ENCODE assay signal across 11 cellular contexts in the genomic region with DNA sequence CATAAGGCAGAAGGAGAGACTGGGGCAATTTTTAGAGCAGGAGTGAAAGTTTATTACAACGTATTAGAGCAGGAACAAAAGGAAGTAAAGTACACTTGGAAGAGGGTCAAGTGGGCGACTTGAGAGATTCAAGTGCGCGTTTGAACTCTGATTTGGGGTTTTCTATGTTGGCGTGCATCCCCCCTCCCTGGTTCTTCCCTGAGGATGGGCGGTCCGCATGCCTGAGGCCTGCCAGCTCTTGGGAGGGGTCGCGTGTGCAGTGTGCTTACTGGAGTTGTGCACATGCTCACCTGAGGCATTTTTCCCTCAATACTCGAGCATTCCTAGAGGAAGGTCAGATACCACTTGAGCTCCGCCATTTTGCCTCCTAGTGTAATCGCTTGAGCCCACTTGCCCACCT. TPM values are rescaled to one million over a fixed set of nuclear protein-coding genes. Genes with fewer than 3 reads are reported as not detected.
DNase-seq lines count a peak whose midpoint lies in the region; ATAC-seq and TF ChIP-seq lines count a peak whose summit lies in the region.
"Had no signal": no experiment of that assay in that cellular context is flagged by ENCODE, and none has a peak within 500 bp of the region (broad histone marks: within the 10 kb centered on the region; RNA-seq: fewer than 3 reads in every experiment).

No MANE protein-coding gene starts in this region.

- POLR2A ChIA-PET in naive thymus-derived CD8-positive, alpha-beta T cell (lab: Charles Lee), result interaction anchor here (0.6 to 4.3 kb wide), 7 partner anchors 11 to 293 kb away, joined by 3 to 50 read pairs (median 5); a partner anchor contains a TSS

- H3K9me3 Mint-ChIP-seq in activated naive CD4-positive, alpha-beta T cell treated with anti-CD3 and anti-CD28 coated beads, Interleukin-2, amount 50 U/mL, for 72 hours, result no peaks in the 10 kb centered on the region
- no peaks in the 10 kb centered on the region for H3K9me3 Mint-ChIP-seq in naive thymus-derived CD8-positive, alpha-beta T cell

- no peak for TF ChIP-seq CTCF in AG10803 (conservative IDR thresholded peaks at IDR 0.05; ENCODE audit: low read length)
- no peak for TF ChIP-seq CTCF in body of pancreas (IDR thresholded peaks at IDR 0.05)

- H3K36me3 ChIP-seq in body of pancreas (replicated peaks in 1 of 2; ENCODE audit: insufficient read depth in 1 of 2, low read depth in 2 of 2), result no peaks in the 10 kb centered on the region
- H3K36me3 ChIP-seq: prostate gland had no signal

- H3K4me3 ChIP-seq in AG10803 (ENCODE audit: low read length), result peak overlapping the region; percentile 64
- peak overlapping the region; percentile 32; the same call in 1 of the 2 replicates for H3K4me3 ChIP-seq in GM08714 (ENCODE audit: low read length)
- H3K4me3 ChIP-seq in body of pancreas, result no peak overlapping the region

- no peaks in the 10 kb centered on the region for H3K9me3 ChIP-seq in body of pancreas
- H3K9me3 ChIP-seq: prostate gland had no signal

- peak overlapping the region; percentile 75 to 89 (median 82) for H3K4me3 Mint-ChIP-seq in naive thymus-derived CD8-positive, alpha-beta T cell

- peaks cover 27% of the 10 kb centered on the region for H3K4me1 ChIP-seq in body of pancreas

- H3K27ac Mint-ChIP-seq in activated naive CD4-positive, alpha-beta T cell treated with anti-CD3 and anti-CD28 coated beads, Interleukin-2, amount 50 U/mL, for 72 hours, result peak overlapping the region; percentile 86 to 92
- peak overlapping the region in 9 of 10 donors; percentile 55 to 91 (median 79) for H3K27ac Mint-ChIP-seq in naive thymus-derived CD8-positive, alpha-beta T cell

- WGBS in body of pancreas, 2 donors, result 60 to 68% methylated on average over 12 of the region's 12 CpGs

- DNase-seq in AG10803 (ENCODE audit: low read depth) (no peak), NCI-H2171 treated with DMSO at 0.1 percent for 48 hours (lab: John Stamatoyannopoulos, UW) (no peak), SIG-M5 (lab: John Stamatoyannopoulos, UW) (no peak), NCI-H69 (lab: John Stamatoyannopoulos, UW) (no peak), body of pancreas (no peak)
- DNase-seq in activated naive CD4-positive, alpha-beta T cell treated with anti-CD3 and anti-CD28 coated beads, Interleukin-2, amount 50 U/mL, for 72 hours (ENCODE audit: low spot score in 2 of 2), result no peak
- DNase-seq in naive thymus-derived CD8-positive, alpha-beta T cell, result no peak
- DNase-seq: activated CD8-positive, alpha-beta memory T cell treated with anti-CD3 and anti-CD28 coated beads, Interleukin-2, amount 50 U/mL, for 48 hours; NCI-H2029 treated with DMSO at 0.1 percent for 48 hours had no signal

- H3K27me3 ChIP-seq in body of pancreas, result no peaks in the 10 kb centered on the region

- intact Hi-C loops in body of pancreas (cut with DNase I), result no loop called here

- no peak for TF ChIP-seq POLR2A in body of pancreas (IDR thresholded peaks at IDR 0.05)

- H3K4me1 Mint-ChIP-seq in naive thymus-derived CD8-positive, alpha-beta T cell, result peaks cover 18 to 39% (median 35%) of the 10 kb centered on the region in 4 donors

- peak overlapping the region in 1 of 4 donors; percentile 85 for H3K27ac ChIP-seq in body of pancreas

- H3K27me3 Mint-ChIP-seq in naive thymus-derived CD8-positive, alpha-beta T cell, result no peaks in the 10 kb centered on the region

- no peak for ATAC-seq in activated naive CD4-positive, alpha-beta T cell treated with anti-CD3 and anti-CD28 coated beads, Interleukin-2, amount 50 U/mL, for 72 hours
- no peak for ATAC-seq in naive thymus-derived CD8-positive, alpha-beta T cell
- ATAC-seq in body of pancreas, result no peak

- H3K36me3 Mint-ChIP-seq in activated naive CD4-positive, alpha-beta T cell treated with anti-CD3 and anti-CD28 coated beads, Interleukin-2, amount 50 U/mL, for 72 hours, result no peaks in the 10 kb centered on the region
- H3K36me3 Mint-ChIP-seq in naive thymus-derived CD8-positive, alpha-beta T cell, result no peaks in the 10 kb centered on the region

RNA-seq across cellular contexts. Expression of a gene that starts 10.4 kb away (rescaled TPM):
- total RNA-seq in activated naive CD4-positive, alpha-beta T cell treated with anti-CD3 and anti-CD28 coated beads, Interleukin-2, amount 50 U/mL, for 72 hours, result 10 to 100 TPM; 12.9 to 16.3 TPM
- total RNA-seq in naive thymus-derived CD8-positive, alpha-beta T cell, result 1 to 10 TPM; 8.9 to 9.2 TPM
- polyA plus RNA-seq in naive thymus-derived CD8-positive, alpha-beta T cell, result not detected
- 1 to 10 TPM; 4.0 to 4.7 TPM for total RNA-seq in body of pancreas

RNA-seq across cellular contexts. Expression of a gene that starts 13.7 kb away (rescaled TPM):
- under 1 TPM in 1 of 2 donors, not detected in 1; 0.16 TPM for total RNA-seq in activated naive CD4-positive, alpha-beta T cell treated with anti-CD3 and anti-CD28 coated beads, Interleukin-2, amount 50 U/mL, for 72 hours
- total RNA-seq in naive thymus-derived CD8-positive, alpha-beta T cell, result under 1 TPM in 1 of 2 experiments, not detected in 1; 0.16 TPM
- polyA plus RNA-seq in naive thymus-derived CD8-positive, alpha-beta T cell, result not detected
- 1 to 10 TPM in 1 of 2 donors, under 1 TPM in 1; 0.33 to 3.6 TPM for total RNA-seq in body of pancreas

RNA-seq across cellular contexts. Expression of a gene that starts 48.6 kb away (rescaled TPM):
- total RNA-seq in activated naive CD4-positive, alpha-beta T cell treated with anti-CD3 and anti-CD28 coated beads, Interleukin-2, amount 50 U/mL, for 72 hours, result 1 to 10 TPM; 7.2 to 8.4 TPM
- 10 to 100 TPM; 20.4 to 20.7 TPM for total RNA-seq in naive thymus-derived CD8-positive, alpha-beta T cell
- polyA plus RNA-seq in naive thymus-derived CD8-positive, alpha-beta T cell, result 10 to 100 TPM; 11.1 to 19.2 (median 15.0) TPM
- total RNA-seq in body of pancreas, result 10 to 100 TPM; 10.9 to 14.8 TPM

Comparison
In these comparisons a context has a peak if more than half of its experiments do, and no peak if none do; other contexts are left out.
1. H3K4me3 ChIP-seq: peak in AG10803 (single experiment) and GM08714 (single experiment); none in body of pancreas (0 of 2).